ENCODE assay signal across 27 cellular contexts in the genomic region with DNA sequence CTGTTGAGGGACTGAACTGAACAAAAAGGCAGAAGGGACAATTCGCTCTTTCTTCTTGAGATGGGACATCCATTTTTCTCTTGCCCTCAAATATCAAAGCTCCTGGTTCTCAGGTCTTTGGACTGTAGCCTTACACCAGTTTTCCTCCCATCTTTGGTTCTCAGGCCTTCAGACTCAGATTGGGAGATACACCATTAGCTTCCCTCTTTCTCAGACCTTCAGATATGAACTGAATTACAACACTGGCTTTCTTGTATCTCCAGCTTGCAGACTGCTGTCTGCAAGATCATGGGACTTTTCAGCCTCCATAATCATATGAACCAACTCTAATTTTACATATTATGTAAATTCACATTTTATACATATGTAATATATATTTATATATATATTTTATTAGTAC.
"Had no signal": no experiment of that assay in that cellular context is flagged by ENCODE, and none has a peak within 500 bp of the region (broad histone marks: within the 10 kb centered on the region; RNA-seq: fewer than 3 reads in every experiment).

No MANE protein-coding gene starts in this region.

- H3K27me3 Mint-ChIP-seq: progenitor cell of endocrine pancreas; stimulated activated naive CD8-positive, alpha-beta T cell treated with anti-CD3 and anti-CD28 coated beads, Interleukin-15, amount 100 ng/mL, for 72 hours; type B pancreatic cell had no signal

- H3K4me1 ChIP-seq: left lung, lower lobe of right lung, right atrium auricular region, tibial nerve, uterus had no signal

- FAIRE-seq: islet of Langerhans, kidney had no signal

- H3K4me1 Mint-ChIP-seq: immature natural killer cell, natural killer cell had no signal

- H3K4me3 Mint-ChIP-seq: immature natural killer cell; naive B cell; natural killer cell; stimulated activated memory B cell treated with anti-CD40 and anti-IgM and Interleukin-4, amounts not matched to agents 10 μg/mL and 1 μg/mL and 100 μg/mL, for 72 hours; stimulated activated naive CD8-positive, alpha-beta T cell treated with anti-CD3 and anti-CD28 coated beads, Interleukin-15, amount 100 ng/mL, for 72 hours; type B pancreatic cell had no signal

- H3K9me3 ChIP-seq: left lung, lower lobe of right lung, ovary, right atrium auricular region, right lobe of liver, tibial nerve, uterus had no signal

- H3K4me3 ChIP-seq: left lung, lower lobe of right lung, ovary, right atrium auricular region, right lobe of liver, smooth muscle cell, tibial nerve, uterus had no signal

- ATAC-seq: left colon; left lung; lower lobe of right lung; natural killer cell; right lobe of liver; stimulated activated memory B cell treated with anti-CD40 and anti-IgM and Interleukin-4, amounts not matched to agents 10 μg/mL and 1 μg/mL and 100 μg/mL, for 72 hours; stimulated activated naive CD8-positive, alpha-beta T cell treated with anti-CD3 and anti-CD28 coated beads, Interleukin-15, amount 100 ng/mL, for 72 hours had no signal

- H3K27me3 ChIP-seq: left lung, ovary, right atrium auricular region, right lobe of liver, tibial nerve, uterus had no signal

- H3K9me3 Mint-ChIP-seq: immature natural killer cell; naive B cell; natural killer cell; stimulated activated memory B cell treated with anti-CD40 and anti-IgM and Interleukin-4, amounts not matched to agents 10 μg/mL and 1 μg/mL and 100 μg/mL, for 72 hours; stimulated activated naive CD8-positive, alpha-beta T cell treated with anti-CD3 and anti-CD28 coated beads, Interleukin-15, amount 100 ng/mL, for 72 hours had no signal

- H3K4me2 ChIP-seq: smooth muscle cell had no signal

- H3K27ac Mint-ChIP-seq: immature natural killer cell; naive B cell; natural killer cell; progenitor cell of endocrine pancreas; stimulated activated memory B cell treated with anti-CD40 and anti-IgM and Interleukin-4, amounts not matched to agents 10 μg/mL and 1 μg/mL and 100 μg/mL, for 72 hours; stimulated activated naive CD8-positive, alpha-beta T cell treated with anti-CD3 and anti-CD28 coated beads, Interleukin-15, amount 100 ng/mL, for 72 hours; type B pancreatic cell had no signal

- H3K36me3 Mint-ChIP-seq: immature natural killer cell; naive B cell; natural killer cell; stimulated activated memory B cell treated with anti-CD40 and anti-IgM and Interleukin-4, amounts not matched to agents 10 μg/mL and 1 μg/mL and 100 μg/mL, for 72 hours; type B pancreatic cell had no signal

- DNase-seq: hypothalamus; immature natural killer cell; kidney; left colon; left lung; lower lobe of right lung; mammary epithelial cell; mesenchymal stem cell; naive B cell; natural killer cell; ovary; right lobe of liver; stimulated activated CD4-positive, alpha-beta T cell treated with anti-CD3 and anti-CD28 coated beads, Interleukin-1b, Interleukin-23, amount 100 ng/mL, for 48 hours; stimulated activated CD4-positive, alpha-beta T cell treated with anti-CD3 and anti-CD28 coated beads, Interleukin-2, amount 100 ng/mL, for 48 hours; stimulated activated CD4-positive, alpha-beta T cell treated with anti-CD3 and anti-CD28 coated beads, Interleukin-4, amount 100 ng/mL, for 4 hours; stimulated activated CD8-positive, alpha-beta memory T cell treated with anti-CD3 and anti-CD28 coated beads, Interleukin-4, amount 100 ng/mL, for 48 hours; stimulated activated naive CD4-positive, alpha-beta T cell treated with Interleukin-2 at 50 U/mL for 16 hours; stimulated activated naive CD8-positive, alpha-beta T cell treated with anti-CD3 and anti-CD28 coated beads, Interleukin-15, amount 100 ng/mL, for 72 hours; substantia nigra; uterus had no signal

- H3K36me3 ChIP-seq: left lung, lower lobe of right lung, ovary, right atrium auricular region, right lobe of liver, tibial nerve, uterus had no signal

- H3K27ac ChIP-seq: left lung, lower lobe of right lung, ovary, right atrium auricular region, right lobe of liver, tibial nerve, uterus had no signal
